Comparison of ENCODE assay signal across 9 cellular contexts in genomic region chr12:69254046-69254445, GRCh38. TPM values are rescaled to one million over a fixed set of nuclear protein-coding genes. Genes with fewer than 3 reads are reported as not detected.
DNase-seq lines count a peak whose midpoint lies in the region; ATAC-seq and TF ChIP-seq lines count a peak whose summit lies in the region.
"Had no signal": no experiment of that assay in that cellular context is flagged by ENCODE, and none has a peak within 500 bp of the region (broad histone marks: within the 10 kb centered on the region; RNA-seq: fewer than 3 reads in every experiment).

No MANE protein-coding gene starts in this region.

- no peak overlapping the region for H2AK9ac ChIP-seq in IMR-90 (replicated peaks; ENCODE audit: low read depth, low read length, poor library complexity)

- H3K9me3 Mint-ChIP-seq in progenitor cell of endocrine pancreas (ENCODE audit: low read depth) = no peaks in the 10 kb centered on the region

- no peak overlapping the region for H2BK120ac ChIP-seq in IMR-90 (ENCODE audit: low read depth, low read length)

- H3K14ac ChIP-seq in IMR-90 (replicated peaks; ENCODE audit: low read depth, low read length) = no peak overlapping the region

- peaks cover 19% of the 10 kb centered on the region for H3K36me3 ChIP-seq in IMR-90 (ENCODE audit: control insufficient read depth, insufficient read depth, low read length)

- H2BK15ac ChIP-seq in IMR-90 (ENCODE audit: low read depth, low read length) = no peak overlapping the region

- H3K56ac ChIP-seq in IMR-90 (ENCODE audit: extremely low read depth, insufficient read depth, low read length) = no peak overlapping the region

- H2BK20ac ChIP-seq in IMR-90 (ENCODE audit: low read depth, low read length) = no peak overlapping the region

- peak overlapping the region; percentile 9 for H3K27ac Mint-ChIP-seq in T-helper 17 cell
- H3K27ac Mint-ChIP-seq in progenitor cell of endocrine pancreas = peak overlapping the region; percentile 22

- peak; percentile 61 for TF ChIP-seq CTCF in IMR-90 (conservative IDR thresholded peaks at IDR 0.05; ENCODE audit: low read depth, low read length)
- peak; percentile 61 for TF ChIP-seq CTCF in fibroblast of the aortic adventitia (IDR thresholded peaks at IDR 0.05; ENCODE audit: insufficient read depth, low read length)
- peak; percentile 73 for TF ChIP-seq CTCF in progenitor cell of endocrine pancreas (IDR thresholded peaks at IDR 0.05; ENCODE audit: unreplicated experiment)

- peak; percentile 4 for DNase-seq in NCI-H1092 treated with DMSO at 0.1 percent for 48 hours (lab: John Stamatoyannopoulos, UW)
- no peak for DNase-seq in NCI-H1092 (lab: John Stamatoyannopoulos, UW)
- peak; percentile 46 for DNase-seq in IMR-90
- DNase-seq in T-helper 17 cell = no peak
- DNase-seq in fibroblast of the aortic adventitia (ENCODE audit: low read depth) = peak; percentile 65
- no peak for DNase-seq in progenitor cell of endocrine pancreas (ENCODE audit: low spot score, unreplicated experiment)
- no peak for DNase-seq in HPDE6-E6E7 (ENCODE audit: extremely low spot score)

- no TSS peak for BruUV-seq in IMR-90 (replicated peaks; lab: Mats Ljungman, UMichigan)

- no peak overlapping the region for H4K8ac ChIP-seq in IMR-90 (ENCODE audit: low read depth in 2 of 2, low read length in 2 of 2)

- H4K5ac ChIP-seq in IMR-90 (ENCODE audit: low read depth, low read length) = no peak overlapping the region

- peaks cover 2% of the 10 kb centered on the region; the same call in 1 of the 2 replicates for H3K4me1 ChIP-seq in IMR-90 (ENCODE audit: control insufficient read depth, insufficient read depth, low read length)
- H3K4me1 ChIP-seq: BLaER1 had no signal

- no peaks in the 10 kb centered on the region for H3K27me3 ChIP-seq in IMR-90 (ENCODE audit: control insufficient read depth, insufficient read depth, low read length)
- H3K27me3 ChIP-seq: BLaER1 had no signal

- H4K91ac ChIP-seq in IMR-90 (ENCODE audit: insufficient read depth, low read depth, low read length) = no peak overlapping the region

- H3K18ac ChIP-seq in IMR-90 (ENCODE audit: low read depth, low read length) = no peak overlapping the region

- H3K79me1 ChIP-seq in IMR-90 (ENCODE audit: low read depth in 1 of 2, low read length in 2 of 2) = peaks cover 25 to 35% of the 10 kb centered on the region in 2 experiments

- H3K4me2 ChIP-seq in IMR-90 (ENCODE audit: low read depth, low read length) = no peak overlapping the region
- H3K4me2 ChIP-seq: BLaER1 had no signal

- no peak overlapping the region for H2BK5ac ChIP-seq in IMR-90 (ENCODE audit: low read depth, low read length, poor library complexity, severe bottlenecking)

- H3K9ac ChIP-seq in IMR-90 (ENCODE audit: low read depth, low read length) = no peak overlapping the region
- H3K9ac ChIP-seq: BLaER1 had no signal

- POLR2A ChIA-PET in IMR-90 (lab: Charles Lee; ENCODE audit: unreplicated experiment) = no interaction called here

- no peak for TF ChIP-seq POLR2A in IMR-90 (IDR thresholded peaks at IDR 0.05; ENCODE audit: low read depth, low read length)

- dilution Hi-C loops in IMR-90 (cut with HindIII; ENCODE audit: low sequenced_read_pairs, unreplicated experiment) = no loop called here

- CTCF ChIA-PET in IMR-90 (lab: Yijun Ruan, JAX) = interaction anchor here (0.5 to 1.3 kb wide), 8 partner anchors 11 to 1483 kb away, joined by 3 to 4 read pairs (median 3); no protein-coding TSS in a partner anchor

- peak overlapping the region; percentile 47 for H3K4me3 Mint-ChIP-seq in T-helper 17 cell
- no peak overlapping the region for H3K4me3 Mint-ChIP-seq in progenitor cell of endocrine pancreas (ENCODE audit: low read depth)

- peaks cover 26% of the 10 kb centered on the region for H3K4me1 Mint-ChIP-seq in T-helper 17 cell
- H3K4me1 Mint-ChIP-seq in progenitor cell of endocrine pancreas (ENCODE audit: low read depth) = peaks cover 10% of the 10 kb centered on the region

- intact Hi-C loops in IMR-90 (cut with micrococcal nuclease) = loop anchor here (5.0 kb wide), 2 partner anchors 102 to 392 kb away; no protein-coding TSS in a partner anchor

- H3K9me3 ChIP-seq in IMR-90 (ENCODE audit: control insufficient read depth, insufficient read depth, low read length) = no peaks in the 10 kb centered on the region
- no peaks in the 10 kb centered on the region for H3K9me3 ChIP-seq in T-helper 17 cell (ENCODE audit: control insufficient read depth, low read length, poor library complexity, severe bottlenecking)
- H3K9me3 ChIP-seq: BLaER1 had no signal

- no peaks in the 10 kb centered on the region; the same call in 1 of the 2 replicates for H3K9me1 ChIP-seq in IMR-90 (ENCODE audit: insufficient read depth, low read length)

- peaks cover 9% of the 10 kb centered on the region for H3K36me3 Mint-ChIP-seq in T-helper 17 cell (ENCODE audit: low read depth)
- H3K36me3 Mint-ChIP-seq in progenitor cell of endocrine pancreas (ENCODE audit: insufficient read depth) = peaks cover 21% of the 10 kb centered on the region

- H3K27ac ChIP-seq in IMR-90 (ENCODE audit: insufficient read depth, low read length) = no peak overlapping the region
- H3K27ac ChIP-seq: BLaER1 had no signal

- H3K27me3 Mint-ChIP-seq in T-helper 17 cell = no peaks in the 10 kb centered on the region
- no peaks in the 10 kb centered on the region for H3K27me3 Mint-ChIP-seq in progenitor cell of endocrine pancreas

- no peak overlapping the region for H3K4ac ChIP-seq in IMR-90 (ENCODE audit: low read depth, low read length)

- H3K4me3 ChIP-seq in IMR-90 (ENCODE audit: insufficient read depth, low read depth, low read length) = no peak overlapping the region
- no peak overlapping the region for H3K4me3 ChIP-seq in fibroblast of the aortic adventitia (ENCODE audit: low read depth, low read length)
- H3K4me3 ChIP-seq: BLaER1 had no signal

- H2AK5ac ChIP-seq in IMR-90 (ENCODE audit: low read depth, low read length) = no peak overlapping the region

- peak; percentile 70 for ATAC-seq in GM19395 (IDR thresholded peaks at IDR 0.05; ENCODE audit: unreplicated experiment)
- peak; percentile 29; the same call in 1 of the 2 replicates for ATAC-seq in IMR-90 (ENCODE audit: low read depth)
- ATAC-seq in T-helper 17 cell = peak; percentile 89

- in situ Hi-C loops in IMR-90 (cut with MboI; ENCODE audit: low sequenced_read_pairs) = no loop called here

- peaks cover 26% of the 10 kb centered on the region for H4K20me1 ChIP-seq in IMR-90 (ENCODE audit: insufficient read depth, low read length)

- no peak overlapping the region for H3K23ac ChIP-seq in IMR-90 (ENCODE audit: low read depth, low read length)

- no peak overlapping the region for H2AFZ ChIP-seq in IMR-90 (replicated peaks; ENCODE audit: low read length, poor library complexity)

- peak; percentile 53 for TF ChIP-seq RAD21 in IMR-90 (IDR thresholded peaks at IDR 0.05; ENCODE audit: low read length)

TF ChIP-seq in IMR-90, 13 proteins besides CTCF, POLR2A, EP300 and RAD21:
- TF ChIP-seq CHD1 (IDR thresholded peaks at IDR 0.05; ENCODE audit: low read depth, low read length) (no peak), NFE2L2 (IDR thresholded peaks at IDR 0.05; ENCODE audit: low read depth, low read length) (no peak), ELK1 (IDR thresholded peaks at IDR 0.05; ENCODE audit: borderline replicate concordance, low read depth, low read length) (no peak), CEBPB (IDR thresholded peaks at IDR 0.05; ENCODE audit: low read depth, low read length) (no peak), MXI1 (IDR thresholded peaks at IDR 0.05; ENCODE audit: borderline replicate concordance, low read depth, low read length) (no peak), SMC3 (IDR thresholded peaks at IDR 0.05; ENCODE audit: low read depth, low read length) (peak; percentile 40; the same call in 1 of the 2 replicates)

RNA-seq across cellular contexts. Expression of gene CPSF6, which starts 14.7 kb away (rescaled TPM):
- total RNA-seq in IMR-90 (2012; rRNA removed) = 9.1 and 13.9 TPM in 2 replicates
- 39.3 and 40.7 TPM in 2 replicates for polyA plus RNA-seq in IMR-90 (2012; rRNA removed)
- 6.3 and 19.2 TPM in 2 replicates for polyA plus RNA-seq in IMR-90 (2012; cell fraction: cytosol; rRNA removed)
- polyA plus RNA-seq in IMR-90 (2012; cell fraction: nucleus; rRNA removed; ENCODE audit: low replicate concordance) = 33.6 and 40.9 TPM in 2 replicates
- 10 to 100 TPM; 85.4 to 87.3 TPM for total RNA-seq in T-helper 17 cell
- total RNA-seq in fibroblast of the aortic adventitia (ENCODE audit: low replicate concordance) = 13.4 and 25.8 TPM in 2 replicates
- 154 and 156 TPM in 2 replicates for total RNA-seq in progenitor cell of endocrine pancreas

Comparison
In these comparisons a context has a peak if more than half of its experiments do, and no peak if none do; other contexts are left out.
1. DNase-seq: peak in NCI-H1092 treated with DMSO at 0.1 percent for 48 hours (single experiment), IMR-90 (single experiment) and fibroblast of the aortic adventitia (single experiment); none in NCI-H1092 (single experiment), T-helper 17 cell (0 of 3), progenitor cell of endocrine pancreas (single experiment) and HPDE6-E6E7 (single experiment).
2. ATAC-seq: peak in every context shown above with its lines; median percentile 89 in T-helper 17 cell; 70 in GM19395; 29 in IMR-90.
3. Peak in every context shown above with its lines, with median percentiles within 50 percentile points of each other: CTCF ChIP-seq.